9 cellular contexts compared by ENCODE assay signal in genomic region chr2:157246212-157247067, GRCh38. TPM values are rescaled to one million over a fixed set of nuclear protein-coding genes. Genes with fewer than 3 reads are reported as not detected.
DNase-seq lines count a peak whose midpoint lies in the region; ATAC-seq and TF ChIP-seq lines count a peak whose summit lies in the region.
"Had no signal": no experiment of that assay in that cellular context is flagged by ENCODE, and none has a peak within 500 bp of the region (broad histone marks: within the 10 kb centered on the region; RNA-seq: fewer than 3 reads in every experiment).

No MANE protein-coding gene starts in this region.

- peak overlapping the region; percentile 5 for H3K4me3 Mint-ChIP-seq in endodermal cell

- H3K4me1 Mint-ChIP-seq in endodermal cell = peaks cover 17% of the 10 kb centered on the region

- H3K36me3 ChIP-seq in GM06990 (ENCODE audit: control insufficient read depth, insufficient read depth, low read length) (no peaks in the 10 kb centered on the region), endodermal cell (ENCODE audit: control insufficient read depth, insufficient read depth, low read length) (no peaks in the 10 kb centered on the region)
- H3K36me3 ChIP-seq: neutrophil had no signal

- H3K9me3 Mint-ChIP-seq in endodermal cell = no peaks in the 10 kb centered on the region

- H3K36me3 Mint-ChIP-seq in endodermal cell (ENCODE audit: low read depth) = no peaks in the 10 kb centered on the region

- no peaks in the 10 kb centered on the region for H3K9me3 ChIP-seq in endodermal cell (ENCODE audit: control insufficient read depth, low read length)
- H3K9me3 ChIP-seq: neutrophil had no signal

- TF ChIP-seq CTCF in GM06990 (IDR thresholded peaks at IDR 0.05; ENCODE audit: insufficient read depth, low read length, poor library complexity, severe bottlenecking) (no peak), endodermal cell (conservative IDR thresholded peaks at IDR 0.05) (no peak)

- H3K27ac ChIP-seq in endodermal cell (ENCODE audit: low read depth, low read length) = no peak overlapping the region
- H3K27ac ChIP-seq: neutrophil had no signal

- peak; percentile 63 for DNase-seq in GM06990 (ENCODE audit: extremely low read depth, insufficient read length)
- peak; percentile 85 for DNase-seq in HS-5 (ENCODE audit: low read depth)
- peak; percentile 73 for DNase-seq in endodermal cell
- DNase-seq in stimulated activated CD4-positive, alpha-beta T cell treated with anti-CD3 and anti-CD28 coated beads, Interleukin-15, amount 100 ng/mL, for 48 hours (ENCODE audit: low read depth in 2 of 2) = peak; percentile 20 to 23
- no peak for DNase-seq in NCI-H1092 (lab: John Stamatoyannopoulos, UW)
- DNase-seq in NCI-H82 treated with DMSO at 0.1 percent for 48 hours (lab: John Stamatoyannopoulos, UW; ENCODE audit: unreplicated experiment) = no peak
- DNase-seq in NCI-H446 (lab: John Stamatoyannopoulos, UW) = no peak

- H3K4me3 ChIP-seq in GM06990 (replicated peaks; ENCODE audit: low read depth, low read length) (no peak overlapping the region), endodermal cell (ENCODE audit: low read length) (no peak overlapping the region)

- H3K4me1 ChIP-seq in endodermal cell (ENCODE audit: control insufficient read depth, insufficient read depth, low read length) = peaks cover 6% of the 10 kb centered on the region

- H3K27me3 ChIP-seq in GM06990 (replicated peaks; ENCODE audit: control insufficient read depth, insufficient read depth, low read length) = no peaks in the 10 kb centered on the region
- H3K27me3 ChIP-seq in endodermal cell (ENCODE audit: control insufficient read depth, insufficient read depth, low read length, poor library complexity, severe bottlenecking) = no peaks in the 10 kb centered on the region
- H3K27me3 ChIP-seq: neutrophil had no signal

- WGBS in endodermal cell (ENCODE audit: insufficient coverage in 1 of 2, insufficient read length in 1 of 2), 2 experiments = 40 to 42% methylated on average over 8 to 10 of the region's 10 CpGs

- ATAC-seq in GM21529 (IDR thresholded peaks at IDR 0.05; ENCODE audit: unreplicated experiment) = peak; percentile 99

- no peak overlapping the region for H3K9ac ChIP-seq in endodermal cell (ENCODE audit: extremely low read depth, low read length, poor library complexity, severe bottlenecking)

- H3K27ac Mint-ChIP-seq in endodermal cell = peak overlapping the region; percentile 11

- H3K27me3 Mint-ChIP-seq in endodermal cell (ENCODE audit: insufficient read depth) = no peaks in the 10 kb centered on the region

RNA-seq across cellular contexts. Expression of gene GALNT5, which starts 11.1 kb away (rescaled TPM):
- under 1 TPM in 1 of 2 donors, not detected in 1; 0.11 TPM for total RNA-seq in endodermal cell
- polyA plus RNA-seq in endodermal cell (2013, experiment 1 of 2) = 0.78 TPM
- polyA plus RNA-seq in endodermal cell (2013, experiment 2 of 2) = 0.21 TPM

Comparison
In these comparisons a context has a peak if more than half of its experiments do, and no peak if none do; other contexts are left out.
1. DNase-seq: peak in GM06990 (single experiment), HS-5 (single experiment), endodermal cell (single experiment) and stimulated activated CD4-positive, alpha-beta T cell treated with anti-CD3 and anti-CD28 coated beads, Interleukin-15, amount 100 ng/mL, for 48 hours (2 of 2); none in NCI-H1092 (single experiment), NCI-H82 treated with DMSO at 0.1 percent for 48 hours (single experiment) and NCI-H446 (0 of 2).